ENCODE assay signal across 1 cellular context in the genomic region with DNA sequence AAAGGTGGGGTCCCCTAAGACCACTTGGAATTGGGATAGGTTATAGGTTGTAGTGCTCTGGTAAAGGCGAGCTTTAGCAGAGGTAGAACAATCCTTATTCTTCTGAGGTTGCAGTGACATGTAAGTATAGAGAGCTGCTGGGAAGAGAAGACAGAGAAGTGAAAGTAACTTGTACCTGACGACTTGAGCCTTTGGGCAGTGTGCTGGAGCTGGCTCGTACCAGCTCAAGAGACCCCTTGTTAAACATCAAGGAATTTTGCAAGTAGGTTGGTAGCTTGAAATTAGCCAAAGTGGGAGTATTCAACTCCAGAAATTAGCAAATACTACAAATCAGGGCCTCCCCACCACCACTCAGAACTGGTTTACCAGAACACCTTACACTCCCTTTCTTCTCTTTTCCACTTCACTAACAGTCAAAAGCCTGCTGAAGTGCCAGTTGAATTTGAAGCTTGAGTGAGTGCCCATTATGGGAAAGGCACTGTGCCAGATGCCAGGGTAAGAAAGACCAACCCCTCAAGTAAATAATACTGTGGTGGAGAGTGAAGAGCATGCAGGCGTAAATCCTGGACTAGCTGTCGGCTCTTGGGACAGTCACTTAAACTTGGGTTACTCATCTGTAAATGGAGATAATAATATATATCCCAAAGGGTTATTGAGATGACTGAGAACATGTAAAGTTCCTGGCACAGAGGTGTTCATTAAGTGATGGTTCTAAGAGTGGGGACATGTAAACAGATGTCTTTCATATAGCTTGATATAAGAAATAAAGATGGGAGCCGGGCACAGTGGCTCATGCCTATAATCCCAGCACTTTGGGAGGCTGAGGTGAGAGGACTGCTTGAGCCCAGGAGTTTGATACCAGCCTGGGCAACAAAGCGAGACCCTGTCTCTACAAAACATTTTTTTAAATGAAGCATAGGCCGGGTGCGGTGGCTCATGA.
TF ChIP-seq lines count a peak whose summit lies in the region.

No MANE protein-coding gene starts in this region.

TF ChIP-seq in IMR-90, 13 proteins besides CTCF, POLR2A, EP300 and RAD21 (continued from another document):
- TF ChIP-seq, protein P1, sequence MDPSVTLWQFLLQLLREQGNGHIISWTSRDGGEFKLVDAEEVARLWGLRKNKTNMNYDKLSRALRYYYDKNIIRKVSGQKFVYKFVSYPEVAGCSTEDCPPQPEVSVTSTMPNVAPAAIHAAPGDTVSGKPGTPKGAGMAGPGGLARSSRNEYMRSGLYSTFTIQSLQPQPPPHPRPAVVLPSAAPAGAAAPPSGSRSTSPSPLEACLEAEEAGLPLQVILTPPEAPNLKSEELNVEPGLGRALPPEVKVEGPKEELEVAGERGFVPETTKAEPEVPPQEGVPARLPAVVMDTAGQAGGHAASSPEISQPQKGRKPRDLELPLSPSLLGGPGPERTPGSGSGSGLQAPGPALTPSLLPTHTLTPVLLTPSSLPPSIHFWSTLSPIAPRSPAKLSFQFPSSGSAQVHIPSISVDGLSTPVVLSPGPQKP (IDR thresholded peaks at IDR 0.05; ENCODE audit: borderline replicate concordance, low read depth, low read length): no peak
- TF ChIP-seq SMC3 (IDR thresholded peaks at IDR 0.05; ENCODE audit: low read depth, low read length) (no peak), CHD1 (IDR thresholded peaks at IDR 0.05; ENCODE audit: low read depth, low read length) (no peak)
